8 cellular contexts compared by ENCODE assay signal in the genomic region with DNA sequence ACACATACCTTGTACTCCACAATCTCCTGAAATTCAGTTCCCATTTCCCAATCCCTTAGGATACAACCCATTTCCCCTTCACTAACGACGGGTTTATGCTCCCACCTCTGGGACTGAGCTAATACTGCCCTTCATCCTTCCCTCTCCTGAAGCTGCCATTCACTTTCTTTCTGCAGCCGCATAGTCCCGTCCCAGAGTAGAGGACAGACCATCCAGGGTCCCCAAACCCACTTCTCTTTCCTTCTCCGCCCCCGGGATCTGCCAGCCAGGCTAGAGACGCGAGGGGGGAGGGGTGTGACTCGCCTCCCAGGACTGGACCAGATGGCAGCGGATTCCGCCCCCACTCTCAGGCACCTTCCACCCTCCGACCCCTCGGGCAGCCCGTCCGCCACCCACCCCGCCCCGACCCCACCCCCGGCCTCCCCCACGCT. TPM values are rescaled to one million over a fixed set of nuclear protein-coding genes. Genes with fewer than 3 reads are reported as not detected.
A peak's percentile ranks its signal among the peaks of the same experiment; 100 is the strongest.
DNase-seq lines count a peak whose midpoint lies in the region; ATAC-seq and TF ChIP-seq lines count a peak whose summit lies in the region.

No MANE protein-coding gene starts in this region.

- POLR2A ChIA-PET in activated naive CD8-positive, alpha-beta T cell treated with anti-CD3 and anti-CD28 coated beads, Interleukin-2, amount 10 ng/mL, durations not matched to agents 7 days and 5 days (lab: Charles Lee), result no interaction called here

- peaks cover 16% of the 10 kb centered on the region for H3K4me1 Mint-ChIP-seq in activated naive CD8-positive, alpha-beta T cell treated with anti-CD3 and anti-CD28 coated beads, Interleukin-2, amount 10 ng/mL, durations not matched to agents 7 days and 5 days

- H3K36me3 Mint-ChIP-seq in activated naive CD8-positive, alpha-beta T cell treated with anti-CD3 and anti-CD28 coated beads, Interleukin-2, amount 10 ng/mL, durations not matched to agents 7 days and 5 days, result no peaks in the 10 kb centered on the region

- peaks cover 0 to 14% of the 10 kb centered on the region in 2 donors for H3K4me1 ChIP-seq in right atrium auricular region
- peaks cover 8% of the 10 kb centered on the region for H3K4me1 ChIP-seq in psoas muscle

- H3K27ac ChIP-seq in right atrium auricular region, result peak overlapping the region; percentile 89
- peak overlapping the region; percentile 80 for H3K27ac ChIP-seq in psoas muscle

- ATAC-seq in HG03064 (IDR thresholded peaks at IDR 0.05; ENCODE audit: low read depth, unreplicated experiment), result peak; percentile 4
- ATAC-seq in activated naive CD8-positive, alpha-beta T cell treated with anti-CD3 and anti-CD28 coated beads, Interleukin-2, amount 10 ng/mL, durations not matched to agents 7 days and 5 days (ENCODE audit: low read depth), result no peak
- ATAC-seq in psoas muscle, result peak; percentile 63 to 79 (median 73)
- no peak for ATAC-seq in GM19328 (IDR thresholded peaks at IDR 0.05; ENCODE audit: unreplicated experiment)

- intact Hi-C loops in psoas muscle (cut with DNase I), result no loop called here

- TF ChIP-seq CTCF in right atrium auricular region (IDR thresholded peaks at IDR 0.05) (no peak), psoas muscle (IDR thresholded peaks at IDR 0.05) (no peak)

- 1 to 2% (median 2%) methylated on average over 11 to 19 of the region's 19 CpGs for WGBS in psoas muscle, 3 donors

- peak overlapping the region; percentile 89 for H3K4me3 Mint-ChIP-seq in activated naive CD8-positive, alpha-beta T cell treated with anti-CD3 and anti-CD28 coated beads, Interleukin-2, amount 10 ng/mL, durations not matched to agents 7 days and 5 days

- H3K4me3 ChIP-seq in right atrium auricular region, result peak overlapping the region; percentile 86 to 98
- peak overlapping the region; percentile 98 for H3K4me3 ChIP-seq in psoas muscle

- H3K9me3 ChIP-seq in right atrium auricular region, result no peaks in the 10 kb centered on the region
- no peaks in the 10 kb centered on the region for H3K9me3 ChIP-seq in psoas muscle

- DNase-seq in DMS 273 (lab: John Stamatoyannopoulos, UW; ENCODE audit: unreplicated experiment), result peak; percentile 84
- DNase-seq in DMS 273 treated with DMSO at 0.1 percent for 48 hours (lab: John Stamatoyannopoulos, UW), result no peak
- DNase-seq in RKO (ENCODE audit: low spot score), result peak; percentile 58
- DNase-seq in activated naive CD8-positive, alpha-beta T cell treated with anti-CD3 and anti-CD28 coated beads, Interleukin-2, amount 10 ng/mL, durations not matched to agents 7 days and 5 days, result no peak
- DNase-seq in right atrium auricular region (ENCODE audit: low spot score), result no peak
- peak; percentile 41 to 64 for DNase-seq in psoas muscle

- H3K36me3 ChIP-seq in right atrium auricular region (peaks cover 6% of the 10 kb centered on the region), psoas muscle (ENCODE audit: insufficient read depth in 1 of 2, low read depth in 1 of 2) (peaks cover 0 to 13% of the 10 kb centered on the region in 2 donors)

- no peaks in the 10 kb centered on the region for H3K27me3 ChIP-seq in right atrium auricular region
- no peaks in the 10 kb centered on the region for H3K27me3 ChIP-seq in psoas muscle (ENCODE audit: insufficient read depth in 3 of 3, low read length in 2 of 3)

- H3K9me3 Mint-ChIP-seq in activated naive CD8-positive, alpha-beta T cell treated with anti-CD3 and anti-CD28 coated beads, Interleukin-2, amount 10 ng/mL, durations not matched to agents 7 days and 5 days, result no peaks in the 10 kb centered on the region

- peaks cover 5% of the 10 kb centered on the region for H3K27me3 Mint-ChIP-seq in activated naive CD8-positive, alpha-beta T cell treated with anti-CD3 and anti-CD28 coated beads, Interleukin-2, amount 10 ng/mL, durations not matched to agents 7 days and 5 days

- peak overlapping the region; percentile 62 for H3K27ac Mint-ChIP-seq in activated naive CD8-positive, alpha-beta T cell treated with anti-CD3 and anti-CD28 coated beads, Interleukin-2, amount 10 ng/mL, durations not matched to agents 7 days and 5 days

RNA-seq across cellular contexts. Expression of gene ABL2, which starts 0.7 kb away (rescaled TPM):
- total RNA-seq in activated naive CD8-positive, alpha-beta T cell treated with anti-CD3 and anti-CD28 coated beads, Interleukin-2, amount 10 ng/mL, durations not matched to agents 7 days and 5 days, result 10 to 100 TPM in 1 of 2 experiments, 1 to 10 TPM in 1; 9.7 to 11.2 TPM
- total RNA-seq in right atrium auricular region (10 to 100 TPM in 1 of 2 donors, 1 to 10 TPM in 1; 6.3 to 12.1 TPM), psoas muscle (10 to 100 TPM in 1 of 4 donors, 1 to 10 TPM in 3; 8.6 to 10.2 (median 8.9) TPM)
- polyA plus RNA-seq in psoas muscle, result 10 to 100 TPM in 1 of 3 donors, 1 to 10 TPM in 2; 1.4 to 11.7 (median 3.3) TPM

Comparison
In these comparisons a context has a peak if more than half of its experiments do, and no peak if none do; other contexts are left out.
1. DNase-seq: peak in DMS 273 (single experiment), RKO (single experiment) and psoas muscle (2 of 2); none in DMS 273 treated with DMSO at 0.1 percent for 48 hours (single experiment), activated naive CD8-positive, alpha-beta T cell treated with anti-CD3 and anti-CD28 coated beads, Interleukin-2, amount 10 ng/mL, durations not matched to agents 7 days and 5 days (single experiment) and right atrium auricular region (single experiment).
2. ATAC-seq: peak in HG03064 (single experiment) and psoas muscle (4 of 4); none in activated naive CD8-positive, alpha-beta T cell treated with anti-CD3 and anti-CD28 coated beads, Interleukin-2, amount 10 ng/mL, durations not matched to agents 7 days and 5 days (single experiment) and GM19328 (single experiment).